1 cellular context compared by ENCODE assay signal in the genomic region with DNA sequence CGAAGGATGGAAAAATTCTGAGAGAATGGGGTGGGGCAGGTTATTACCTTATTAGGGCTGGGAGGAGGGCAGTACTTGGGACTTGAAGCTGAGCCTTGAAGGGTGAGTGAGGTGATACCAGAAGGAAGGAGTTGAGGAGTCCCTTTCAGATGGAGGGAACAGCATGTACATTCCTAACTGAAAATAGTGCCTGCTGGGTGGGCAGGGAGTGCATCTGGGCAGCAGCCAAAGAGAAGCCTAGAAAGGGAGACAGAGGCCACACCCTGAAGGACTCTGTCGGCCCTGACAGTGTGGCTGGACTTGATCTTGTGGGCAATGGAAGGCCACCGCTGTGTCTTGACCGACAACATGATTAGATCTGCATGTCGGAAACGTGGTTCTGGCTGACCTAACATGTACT.
TF ChIP-seq lines count a peak whose summit lies in the region.

No MANE protein-coding gene starts in this region.

TF ChIP-seq in GM12878, 131 proteins besides CTCF, POLR2A, EP300 and RAD21:
- TF ChIP-seq SRF (IDR thresholded peaks at IDR 0.05; ENCODE audit: low read depth in 2 of 2, low read length in 2 of 2) (peak in 1 of 2 experiments; percentile 59; a peak in 1 of 4 replicates), RAD51 (IDR thresholded peaks at IDR 0.05) (no peak)
